9 cellular contexts compared by ENCODE assay signal in genomic region chr3:170414202-170414663, GRCh38. TPM values are rescaled to one million over a fixed set of nuclear protein-coding genes. Genes with fewer than 3 reads are reported as not detected.
DNase-seq lines count a peak whose midpoint lies in the region; ATAC-seq and TF ChIP-seq lines count a peak whose summit lies in the region.
"Had no signal": no experiment of that assay in that cellular context is flagged by ENCODE, and none has a peak within 500 bp of the region (broad histone marks: within the 10 kb centered on the region; RNA-seq: fewer than 3 reads in every experiment).

No MANE protein-coding gene starts in this region.

- ATAC-seq in CD4-positive, alpha-beta T cell (ENCODE audit: poor library complexity) = peak; percentile 78
- ATAC-seq in GM18861 (IDR thresholded peaks at IDR 0.05; ENCODE audit: unreplicated experiment) (peak; percentile 56), PC-3 (peak; percentile 39), HG03280 (IDR thresholded peaks at IDR 0.05; ENCODE audit: unreplicated experiment) (no peak)

- H3K27ac ChIP-seq in CD4-positive, alpha-beta T cell (ENCODE audit: low read depth, low read length) = no peak overlapping the region
- H3K27ac ChIP-seq in PC-3 (ENCODE audit: low read length) = no peak overlapping the region

- H3K9me3 Mint-ChIP-seq in CD4-positive, alpha-beta T cell = no peaks in the 10 kb centered on the region
- H3K9me3 Mint-ChIP-seq: T-helper 1 cell treated with Interleukin-12 subunit alpha and Interleukin-12 subunit beta and Interleukin-4 antibody, amounts not matched to agents 30 μg/mL and 1 μg/mL, for 36 hours had no signal

- H3K4me3 Mint-ChIP-seq in CD4-positive, alpha-beta T cell = no peak overlapping the region
- H3K4me3 Mint-ChIP-seq: T-helper 1 cell treated with Interleukin-12 subunit alpha and Interleukin-12 subunit beta and Interleukin-4 antibody, amounts not matched to agents 30 μg/mL and 1 μg/mL, for 36 hours had no signal

- no peaks in the 10 kb centered on the region for H3F3A ChIP-seq in PC-3 (ENCODE audit: low read length, unreplicated experiment)

- H3K4me1 Mint-ChIP-seq in CD4-positive, alpha-beta T cell (ENCODE audit: low read depth) = peaks cover 5% of the 10 kb centered on the region

- no peaks in the 10 kb centered on the region for H3K9me2 ChIP-seq in PC-3 (replicated peaks; ENCODE audit: low read length)

- BruUV-seq in PC-3 (replicated peaks; lab: Mats Ljungman, UMichigan) = no TSS peak

- peaks cover 6% of the 10 kb centered on the region for H3K79me2 ChIP-seq in PC-3 (ENCODE audit: low read length)

- no peaks in the 10 kb centered on the region for H3K9me3 ChIP-seq in CD4-positive, alpha-beta T cell (ENCODE audit: control insufficient read depth, low read length)
- H3K9me3 ChIP-seq in PC-3 (ENCODE audit: low read length) = no peaks in the 10 kb centered on the region

- POLR2A ChIA-PET in CD4-positive, alpha-beta T cell (lab: Charles Lee) = interaction anchor here (0.9 to 1.2 kb wide), 2 partner anchors 58 to 398 kb away, joined by 3 read pairs; no protein-coding TSS in a partner anchor
- POLR2A ChIA-PET in PC-3 (lab: Charles Lee; ENCODE audit: unreplicated experiment) = interaction anchor here (0.6 to 0.7 kb wide), 2 partner anchors 397 to 454 kb away, joined by 3 read pairs; no protein-coding TSS in a partner anchor

- peak overlapping the region; percentile 23; the same call in 1 of the 2 replicates for H3K4me3 ChIP-seq in PC-3 (ENCODE audit: low read length)

- DNase-seq in CD4-positive, alpha-beta T cell = peak in 3 of 10 experiments; percentile 7 to 25 (median 13)
- DNase-seq in PC-3 = peak; percentile 85
- peak; percentile 87 for DNase-seq in astrocyte of the hippocampus (ENCODE audit: low read depth, low spot score)
- DNase-seq in hippocampal formation (lab: John Stamatoyannopoulos, UW) = peak; percentile 32 to 77
- peak; percentile 59 for DNase-seq in smooth muscle cell of the brain vasculature (ENCODE audit: low read depth, low spot score)

- no peaks in the 10 kb centered on the region for H3K36me3 Mint-ChIP-seq in CD4-positive, alpha-beta T cell (ENCODE audit: low read depth)

- peak overlapping the region; percentile 77 for H3K4me2 ChIP-seq in PC-3 (ENCODE audit: low read length)

- peak overlapping the region; percentile 51; the same call in 1 of the 2 replicates for H2AFZ ChIP-seq in PC-3 (ENCODE audit: low read length)

- peaks cover 15% of the 10 kb centered on the region for H3K4me1 ChIP-seq in PC-3 (ENCODE audit: insufficient read depth, low read length)

- intact Hi-C loops in CD4-positive, alpha-beta T cell (cut with DNase I, micrococcal nuclease) = loop anchor here (1.0 to 10.0 kb wide), 7 partner anchors 103 to 1931 kb away; no protein-coding TSS in a partner anchor
- intact Hi-C loops in PC-3 (cut with micrococcal nuclease) = loop anchor here (1.0 to 10.0 kb wide), 7 partner anchors 55 to 434 kb away; no protein-coding TSS in a partner anchor

- H3K27ac Mint-ChIP-seq in CD4-positive, alpha-beta T cell = no peak overlapping the region
- H3K27ac Mint-ChIP-seq: T-helper 1 cell treated with Interleukin-12 subunit alpha and Interleukin-12 subunit beta and Interleukin-4 antibody, amounts not matched to agents 30 μg/mL and 1 μg/mL, for 36 hours had no signal

- peaks cover 40% of the 10 kb centered on the region for H3K27me3 Mint-ChIP-seq in CD4-positive, alpha-beta T cell

- peaks cover 14% of the 10 kb centered on the region for H3K27me3 ChIP-seq in CD4-positive, alpha-beta T cell (ENCODE audit: control insufficient read depth, insufficient read depth, low read length)
- H3K27me3 ChIP-seq in PC-3 (ENCODE audit: low read length) = no peaks in the 10 kb centered on the region

- peak; percentile 81 for TF ChIP-seq CTCF in CD4-positive, alpha-beta T cell (IDR thresholded peaks at IDR 0.05)
- TF ChIP-seq CTCF in LNCAP (IDR thresholded peaks at IDR 0.05) = peak; percentile 98
- peak; percentile 98 for TF ChIP-seq CTCF in PC-3 (conservative IDR thresholded peaks at IDR 0.05; ENCODE audit: low read depth, low read length)

- H3K36me3 ChIP-seq in PC-3 (ENCODE audit: low read depth, low read length) = no peaks in the 10 kb centered on the region

- H3K9ac ChIP-seq in PC-3 (ENCODE audit: low read length) = no peak overlapping the region

- no peaks in the 10 kb centered on the region for H4K20me1 ChIP-seq in PC-3 (ENCODE audit: low read length)

- CTCF ChIA-PET in CD4-positive, alpha-beta T cell (lab: Charles Lee) = interaction anchor here (0.7 to 2.9 kb wide), 16 partner anchors 10 to 1359 kb away, joined by 3 to 11 read pairs (median 3); no protein-coding TSS in a partner anchor
- CTCF ChIA-PET in PC-3 (lab: Charles Lee) = interaction anchor here (0.5 to 1.9 kb wide), 19 partner anchors 36 to 456 kb away, joined by 3 to 59 read pairs (median 3); partner anchors contain the start of gene RPL22L1

RNA-seq across cellular contexts. Expression of gene CLDN11, which starts 4.4 kb away (rescaled TPM):
- total RNA-seq in CD4-positive, alpha-beta T cell = not detected
- total RNA-seq in PC-3 (2014; rRNA removed) = 32.0 and 38.0 TPM in 2 replicates

RNA-seq across cellular contexts. Expression of gene SKIL, which starts 56.7 kb away (rescaled TPM):
- 100 to 1,000 TPM; 121 to 130 TPM for total RNA-seq in CD4-positive, alpha-beta T cell
- 15.6 and 35.0 TPM in 2 replicates for total RNA-seq in PC-3 (2014; rRNA removed)

Comparison
In these comparisons a context has a peak if more than half of its experiments do, and no peak if none do; other contexts are left out.
1. RNA of gene CLDN11, which starts 4.4 kb away (total RNA-seq): 32.0 to 38.0 TPM in PC-3; not detected in CD4-positive, alpha-beta T cell; every median in the first group is over 10 times any median in the second.
2. Peak in every context shown above with its lines, with median percentiles within 50 percentile points of each other: CTCF ChIP-seq.